In the genomic region with DNA sequence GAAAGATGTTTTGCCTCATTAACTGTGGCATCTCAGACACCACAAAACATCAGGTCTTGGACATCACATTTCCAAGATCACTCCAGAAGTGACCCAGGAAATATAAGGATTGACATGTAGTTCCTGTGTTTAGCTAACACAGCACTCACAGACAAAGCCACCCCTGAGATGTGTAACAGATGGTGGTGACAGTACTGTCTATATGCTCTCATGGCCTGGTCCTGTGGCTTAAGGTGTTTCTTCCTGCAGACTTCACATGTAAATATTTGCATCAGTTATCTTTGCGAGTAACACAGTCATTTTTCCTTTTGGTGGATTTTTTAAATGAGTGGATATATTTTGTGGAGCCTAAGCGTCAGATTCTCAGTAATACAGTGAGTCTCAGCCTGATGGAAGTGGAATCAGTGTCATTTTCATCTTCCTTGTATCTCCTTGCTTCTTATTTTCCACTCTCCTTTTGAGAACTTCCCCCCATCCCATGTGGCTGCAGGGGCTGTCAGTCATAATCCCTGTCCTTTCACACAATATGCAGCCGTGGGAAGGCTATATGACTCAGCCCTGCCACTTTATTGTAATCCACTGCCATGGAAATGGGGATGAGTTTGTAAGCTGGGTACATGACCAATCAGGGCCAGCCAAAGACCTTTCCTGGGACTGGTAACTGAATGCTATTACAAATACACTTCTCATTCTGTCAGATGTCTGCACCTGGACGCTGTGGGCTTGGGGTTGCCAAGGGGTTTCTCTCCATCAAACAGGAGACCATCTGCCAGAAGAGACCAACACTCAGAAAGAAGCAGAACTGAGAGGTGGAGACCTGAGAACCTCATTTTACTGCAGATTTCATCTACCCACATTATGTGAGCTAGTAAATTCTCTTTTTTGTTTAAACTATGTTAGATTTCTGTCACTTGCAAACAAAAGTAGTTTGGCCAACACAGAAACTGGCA, we compare ENCODE assay signal across 16 cellular contexts.
DNase-seq lines count a peak whose midpoint lies in the region; ATAC-seq and TF ChIP-seq lines count a peak whose summit lies in the region.
"Had no signal": no experiment of that assay in that cellular context is flagged by ENCODE, and none has a peak within 500 bp of the region (broad histone marks: within the 10 kb centered on the region; RNA-seq: fewer than 3 reads in every experiment).

No MANE protein-coding gene starts in this region.

- H2AFZ ChIP-seq in OCI-LY3 (ENCODE audit: low read depth, low read length) = 0 out of 2 replicates have a peak overlapping the region, but pooled peaks have one; percentile 1
- H2AFZ ChIP-seq: hepatocyte had no signal

- peaks cover 16% of the 10 kb centered on the region for H3K27me3 Mint-ChIP-seq in nephron progenitor cell (ENCODE audit: low read depth, poor library complexity)
- no peaks in the 10 kb centered on the region for H3K27me3 Mint-ChIP-seq in CD4-positive, alpha-beta T cell

- TF ChIP-seq CTCF in OCI-LY3 (IDR thresholded peaks at IDR 0.05; ENCODE audit: low read depth, low read length) (no peak), nephron progenitor cell (IDR thresholded peaks at IDR 0.05) (no peak)
- no peak for TF ChIP-seq CTCF in CD4-positive, alpha-beta T cell (IDR thresholded peaks at IDR 0.05)

- H3K4me1 ChIP-seq in OCI-LY3 (ENCODE audit: low read length) = peaks cover 72% of the 10 kb centered on the region
- H3K4me1 ChIP-seq: adrenal gland had no signal

- peak overlapping the region; percentile 98 for H3K27ac ChIP-seq in OCI-LY3 (ENCODE audit: low read length)
- H3K27ac ChIP-seq in CD4-positive, alpha-beta T cell (ENCODE audit: low read depth, low read length) = no peak overlapping the region
- H3K27ac ChIP-seq: adrenal gland, colonic mucosa, hepatocyte had no signal

- H3K79me2 ChIP-seq in OCI-LY3 (ENCODE audit: low read length) = no peaks in the 10 kb centered on the region
- H3K79me2 ChIP-seq: hepatocyte had no signal

- DNase-seq in Ammon's horn (ENCODE audit: low spot score) (peak; percentile 13), nephron progenitor cell (no peak), LoVo (ENCODE audit: low spot score) (no peak)
- DNase-seq in CD4-positive, alpha-beta T cell = no peak
- DNase-seq: activated CD8-positive, alpha-beta memory T cell treated with anti-CD3 and anti-CD28 coated beads, Interleukin-2, amount 50 U/mL, for 4 hours; adrenal gland; C1 segment of cervical spinal cord; colonic mucosa; erythroblast; H9; left cardiac atrium; stimulated activated CD4-positive, alpha-beta T cell treated with anti-CD3 and anti-CD28 coated beads, Interleukin-1b, Interleukin-23, amount 100 ng/mL, for 48 hours had no signal

- H3K4me2 ChIP-seq in OCI-LY3 (ENCODE audit: low read length) = peak overlapping the region; percentile 78
- H3K4me2 ChIP-seq: hepatocyte had no signal

- H3K9me3 ChIP-seq in OCI-LY3 (ENCODE audit: insufficient read depth, low read length) = no peaks in the 10 kb centered on the region
- H3K9me3 ChIP-seq in CD4-positive, alpha-beta T cell (ENCODE audit: control insufficient read depth, low read length) = no peaks in the 10 kb centered on the region
- H3K9me3 ChIP-seq: adrenal gland, colonic mucosa had no signal

- peak overlapping the region; percentile 58 for H3K4me3 ChIP-seq in OCI-LY3 (ENCODE audit: low read length)
- H3K4me3 ChIP-seq: adrenal gland, colonic mucosa, hepatocyte had no signal

- POLR2A ChIA-PET in CD4-positive, alpha-beta T cell (lab: Charles Lee) = interaction anchor here (1.3 kb wide), 1 partner anchor 11 kb away, joined by 3 read pairs; no protein-coding TSS in a partner anchor

- H3K9ac ChIP-seq in OCI-LY3 (ENCODE audit: low read length) = peak overlapping the region; percentile 95

- no peaks in the 10 kb centered on the region for H4K20me1 ChIP-seq in OCI-LY3 (ENCODE audit: insufficient read depth, low read length)

- H3K9me3 Mint-ChIP-seq in nephron progenitor cell = no peaks in the 10 kb centered on the region
- H3K9me3 Mint-ChIP-seq in CD4-positive, alpha-beta T cell = no peaks in the 10 kb centered on the region
- H3K9me3 Mint-ChIP-seq: H9 had no signal

- no peaks in the 10 kb centered on the region for H3K36me3 Mint-ChIP-seq in nephron progenitor cell (ENCODE audit: low read depth)
- H3K36me3 Mint-ChIP-seq in CD4-positive, alpha-beta T cell (ENCODE audit: low read depth) = no peaks in the 10 kb centered on the region

- no peaks in the 10 kb centered on the region for H3K27me3 ChIP-seq in OCI-LY3 (ENCODE audit: low read depth, low read length)
- no peaks in the 10 kb centered on the region for H3K27me3 ChIP-seq in CD4-positive, alpha-beta T cell (ENCODE audit: control insufficient read depth, insufficient read depth, low read length)
- H3K27me3 ChIP-seq: adrenal gland, colonic mucosa, hepatocyte had no signal

- intact Hi-C loops in CD4-positive, alpha-beta T cell (cut with DNase I, micrococcal nuclease) = no loop called here

- no peak overlapping the region for H3K27ac Mint-ChIP-seq in nephron progenitor cell
- H3K27ac Mint-ChIP-seq in CD4-positive, alpha-beta T cell = no peak overlapping the region
- H3K27ac Mint-ChIP-seq: H9 had no signal

- H3K4me1 Mint-ChIP-seq in nephron progenitor cell = peaks cover 10% of the 10 kb centered on the region
- peaks cover 52% of the 10 kb centered on the region for H3K4me1 Mint-ChIP-seq in CD4-positive, alpha-beta T cell (ENCODE audit: low read depth)

- H3K4me3 Mint-ChIP-seq in nephron progenitor cell = no peak overlapping the region
- no peak overlapping the region for H3K4me3 Mint-ChIP-seq in CD4-positive, alpha-beta T cell
- H3K4me3 Mint-ChIP-seq: H9 had no signal

- peaks cover 10% of the 10 kb centered on the region for H3K36me3 ChIP-seq in OCI-LY3 (replicated peaks; ENCODE audit: low read depth, low read length)
- H3K36me3 ChIP-seq: adrenal gland, colonic mucosa had no signal

- ATAC-seq in GM18868 (IDR thresholded peaks at IDR 0.05; ENCODE audit: unreplicated experiment) = peak; percentile 46
- peak; percentile 75 for ATAC-seq in esophagus mucosa
- ATAC-seq in CD4-positive, alpha-beta T cell (ENCODE audit: poor library complexity) = no peak
- ATAC-seq: left cardiac atrium had no signal

- CTCF ChIA-PET in CD4-positive, alpha-beta T cell (lab: Charles Lee) = no interaction called here
